8 cellular contexts compared by ENCODE assay signal in genomic region chr13:29771247-29771646, GRCh38.
A peak's percentile ranks its signal among the peaks of the same experiment; 100 is the strongest.
DNase-seq lines count a peak whose midpoint lies in the region; ATAC-seq and TF ChIP-seq lines count a peak whose summit lies in the region.

No MANE protein-coding gene starts in this region.

- intact Hi-C loops in esophagus squamous epithelium (cut with DNase I), result loop anchor here (5.0 kb wide), 1 partner anchor 341 kb away; no protein-coding TSS in a partner anchor
- intact Hi-C loops in gastrocnemius medialis (cut with DNase I; ENCODE audit: low total_unique reads), result loop anchor here (1.0 to 5.0 kb wide), 3 partner anchors 81 to 344 kb away; partner anchors contain the start of gene UBL3

- no peaks in the 10 kb centered on the region for H3K9me3 ChIP-seq in esophagus squamous epithelium
- H3K9me3 ChIP-seq in gastrocnemius medialis, result no peaks in the 10 kb centered on the region
- H3K9me3 ChIP-seq in WERI-Rb-1 (ENCODE audit: severe bottlenecking), result no peaks in the 10 kb centered on the region

- DNase-seq in A172 (ENCODE audit: low spot score) (peak; percentile 16), GM12865 (ENCODE audit: low read depth) (peak; percentile 50), OCI-M1 (lab: John Stamatoyannopoulos, UW) (peak; percentile 23), esophagus squamous epithelium (lab: John Stamatoyannopoulos, UW) (no peak), gastrocnemius medialis (no peak), WERI-Rb-1 (no peak)

- no peak overlapping the region for H3K27ac ChIP-seq in esophagus squamous epithelium
- no peak overlapping the region for H3K27ac ChIP-seq in gastrocnemius medialis
- no peak overlapping the region for H3K27ac ChIP-seq in WERI-Rb-1

- ATAC-seq in gastrocnemius medialis (no peak), GM21528 (IDR thresholded peaks at IDR 0.05; ENCODE audit: low FRiP score, unreplicated experiment) (no peak), HG03095 (IDR thresholded peaks at IDR 0.05; ENCODE audit: unreplicated experiment) (no peak)

- in situ Hi-C loops in gastrocnemius medialis (cut with MboI; ENCODE audit: low sequenced_read_pairs in 4 of 4), result loop anchor here (5.0 to 10.0 kb wide), 2 partner anchors 344 to 346 kb away; no protein-coding TSS in a partner anchor

- H3K27me3 ChIP-seq in esophagus squamous epithelium (no peaks in the 10 kb centered on the region), gastrocnemius medialis (no peaks in the 10 kb centered on the region), WERI-Rb-1 (ENCODE audit: insufficient read depth, low read depth, severe bottlenecking) (no peaks in the 10 kb centered on the region)

- peak; percentile 21 for TF ChIP-seq CTCF in GM12865 (IDR thresholded peaks at IDR 0.05; ENCODE audit: insufficient read depth, low read depth, low read length, missing control alignments)
- peak; percentile 28 to 62 (median 39) for TF ChIP-seq CTCF in esophagus squamous epithelium (IDR thresholded peaks at IDR 0.05)
- TF ChIP-seq CTCF in gastrocnemius medialis (IDR thresholded peaks at IDR 0.05 in 4 of 5, conservative IDR thresholded peaks at IDR 0.05 in 1 of 5), result peak; percentile 28 to 60 (median 44)
- no peak for TF ChIP-seq CTCF in WERI-Rb-1 (IDR thresholded peaks at IDR 0.05; ENCODE audit: low read depth, low read length)

- H3K4me1 ChIP-seq in esophagus squamous epithelium (no peaks in the 10 kb centered on the region), gastrocnemius medialis (no peaks in the 10 kb centered on the region)

- H3K4me3 ChIP-seq in GM12865 (ENCODE audit: low read depth, low read length), result no peak overlapping the region
- H3K4me3 ChIP-seq in esophagus squamous epithelium, result no peak overlapping the region
- no peak overlapping the region for H3K4me3 ChIP-seq in gastrocnemius medialis
- no peak overlapping the region for H3K4me3 ChIP-seq in WERI-Rb-1 (ENCODE audit: low read depth, low read length)

- WGBS in esophagus squamous epithelium, 2 donors, result 41 to 54% methylated on average over 2 of the region's 2 CpGs

- H3K36me3 ChIP-seq in esophagus squamous epithelium (peaks cover 0 to 51% (median 0%) of the 10 kb centered on the region in 3 donors), gastrocnemius medialis (peaks cover 0 to 7% of the 10 kb centered on the region in 2 donors), WERI-Rb-1 (no peaks in the 10 kb centered on the region)

- TF ChIP-seq POLR2A in esophagus squamous epithelium (IDR thresholded peaks at IDR 0.05) (no peak), gastrocnemius medialis (IDR thresholded peaks at IDR 0.05) (no peak)

Comparison
In these comparisons a context has a peak if more than half of its experiments do, and no peak if none do; other contexts are left out.
1. DNase-seq: peak in A172 (single experiment), GM12865 (single experiment) and OCI-M1 (single experiment); none in esophagus squamous epithelium (single experiment), gastrocnemius medialis (0 of 2) and WERI-Rb-1 (single experiment).